Comparison of ENCODE assay signal across 1 cellular context in the genomic region with DNA sequence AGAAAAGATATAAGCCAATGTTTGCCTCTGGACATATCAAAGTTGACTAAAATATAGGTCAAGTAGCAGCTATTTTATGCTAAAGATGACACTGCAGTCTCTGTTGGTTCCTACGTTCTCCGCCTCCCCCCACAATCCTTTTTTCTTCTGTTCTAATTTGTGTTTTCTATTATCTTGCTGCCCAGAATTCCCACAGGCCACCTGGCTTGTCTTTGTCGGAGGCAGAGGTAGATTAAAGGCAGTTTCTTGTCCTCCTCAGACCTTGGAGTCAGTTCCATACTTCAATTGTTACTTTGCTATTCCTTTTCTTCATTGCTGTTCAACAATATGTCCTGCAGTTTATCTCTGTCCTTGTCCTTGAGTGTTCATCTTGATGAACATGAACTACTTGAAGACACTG.
A peak's percentile ranks its signal among the peaks of the same experiment; 100 is the strongest.
TF ChIP-seq lines count a peak whose summit lies in the region.

No MANE protein-coding gene starts in this region.

TF ChIP-seq in K562, 482 proteins besides CTCF, POLR2A, EP300 and RAD21 (continued from another document):
- TF ChIP-seq LEF1 (IDR thresholded peaks at IDR 0.05) (peak; percentile 30; the same call in 1 of the 2 replicates), MAZ (CRISPR knock-in tag; conservative IDR thresholded peaks at IDR 0.05 in 1 of 2, IDR thresholded peaks at IDR 0.05 in 1 of 2) (no peak), NFXL1 (CRISPR knock-in tag; IDR thresholded peaks at IDR 0.05) (no peak), C11orf30 (IDR thresholded peaks at IDR 0.05; ENCODE audit: low read depth) (peak; percentile 44; the same call in 1 of the 2 replicates), NFE2 (IDR thresholded peaks at IDR 0.05; ENCODE audit: low read depth) (peak; percentile 51), CBX1 (IDR thresholded peaks at IDR 0.05; ENCODE audit: low read depth) (no peak), ZFP30 (CRISPR knock-in tag; IDR thresholded peaks at IDR 0.05; ENCODE audit: borderline replicate concordance) (no peak), CBFA2T3 (IDR thresholded peaks at IDR 0.05) (peak; percentile 57; the same call in 1 of the 2 replicates), ARID1B (IDR thresholded peaks at IDR 0.05) (peak; percentile 29; the same call in 1 of the 2 replicates), MIER1 (IDR thresholded peaks at IDR 0.05; ENCODE audit: low read depth) (0 out of 2 replicates have a peak, but pooled peaks have one; percentile 36), JUND (IDR thresholded peaks at IDR 0.05; ENCODE audit: borderline replicate concordance, low read depth, low read length) (no peak), JUND (tag; IDR thresholded peaks at IDR 0.05; ENCODE audit: borderline replicate concordance, low read depth, low read length) (no peak), HDAC1 (IDR thresholded peaks at IDR 0.05) (no peak), NCOR1 (IDR thresholded peaks at IDR 0.05) (peak; percentile 14; the same call in 1 of the 2 replicates), BHLHE40 (IDR thresholded peaks at IDR 0.05; ENCODE audit: low read length) (no peak), SOX6 (IDR thresholded peaks at IDR 0.05) (peak; percentile 25; the same call in 1 of the 2 replicates), SMARCE1 (IDR thresholded peaks at IDR 0.05) (peak; percentile 28; the same call in 1 of the 2 replicates), ARNT (IDR thresholded peaks at IDR 0.05) (no peak), DPF2 (IDR thresholded peaks at IDR 0.05) (peak; percentile 47; the same call in 1 of the 2 replicates), CTBP1 (IDR thresholded peaks at IDR 0.05; ENCODE audit: borderline replicate concordance) (no peak), ZNF316 (IDR thresholded peaks at IDR 0.05) (0 out of 2 replicates have a peak, but pooled peaks have one; percentile 28)
- TF ChIP-seq, protein P1, sequence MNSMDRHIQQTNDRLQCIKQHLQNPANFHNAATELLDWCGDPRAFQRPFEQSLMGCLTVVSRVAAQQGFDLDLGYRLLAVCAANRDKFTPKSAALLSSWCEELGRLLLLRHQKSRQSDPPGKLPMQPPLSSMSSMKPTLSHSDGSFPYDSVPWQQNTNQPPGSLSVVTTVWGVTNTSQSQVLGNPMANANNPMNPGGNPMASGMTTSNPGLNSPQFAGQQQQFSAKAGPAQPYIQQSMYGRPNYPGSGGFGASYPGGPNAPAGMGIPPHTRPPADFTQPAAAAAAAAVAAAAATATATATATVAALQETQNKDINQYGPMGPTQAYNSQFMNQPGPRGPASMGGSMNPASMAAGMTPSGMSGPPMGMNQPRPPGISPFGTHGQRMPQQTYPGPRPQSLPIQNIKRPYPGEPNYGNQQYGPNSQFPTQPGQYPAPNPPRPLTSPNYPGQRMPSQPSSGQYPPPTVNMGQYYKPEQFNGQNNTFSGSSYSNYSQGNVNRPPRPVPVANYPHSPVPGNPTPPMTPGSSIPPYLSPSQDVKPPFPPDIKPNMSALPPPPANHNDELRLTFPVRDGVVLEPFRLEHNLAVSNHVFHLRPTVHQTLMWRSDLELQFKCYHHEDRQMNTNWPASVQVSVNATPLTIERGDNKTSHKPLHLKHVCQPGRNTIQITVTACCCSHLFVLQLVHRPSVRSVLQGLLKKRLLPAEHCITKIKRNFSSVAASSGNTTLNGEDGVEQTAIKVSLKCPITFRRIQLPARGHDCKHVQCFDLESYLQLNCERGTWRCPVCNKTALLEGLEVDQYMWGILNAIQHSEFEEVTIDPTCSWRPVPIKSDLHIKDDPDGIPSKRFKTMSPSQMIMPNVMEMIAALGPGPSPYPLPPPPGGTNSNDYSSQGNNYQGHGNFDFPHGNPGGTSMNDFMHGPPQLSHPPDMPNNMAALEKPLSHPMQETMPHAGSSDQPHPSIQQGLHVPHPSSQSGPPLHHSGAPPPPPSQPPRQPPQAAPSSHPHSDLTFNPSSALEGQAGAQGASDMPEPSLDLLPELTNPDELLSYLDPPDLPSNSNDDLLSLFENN (IDR thresholded peaks at IDR 0.05; ENCODE audit: low read depth in 2 of 2, low read length in 2 of 2): no peak
- TF ChIP-seq, protein P2, sequence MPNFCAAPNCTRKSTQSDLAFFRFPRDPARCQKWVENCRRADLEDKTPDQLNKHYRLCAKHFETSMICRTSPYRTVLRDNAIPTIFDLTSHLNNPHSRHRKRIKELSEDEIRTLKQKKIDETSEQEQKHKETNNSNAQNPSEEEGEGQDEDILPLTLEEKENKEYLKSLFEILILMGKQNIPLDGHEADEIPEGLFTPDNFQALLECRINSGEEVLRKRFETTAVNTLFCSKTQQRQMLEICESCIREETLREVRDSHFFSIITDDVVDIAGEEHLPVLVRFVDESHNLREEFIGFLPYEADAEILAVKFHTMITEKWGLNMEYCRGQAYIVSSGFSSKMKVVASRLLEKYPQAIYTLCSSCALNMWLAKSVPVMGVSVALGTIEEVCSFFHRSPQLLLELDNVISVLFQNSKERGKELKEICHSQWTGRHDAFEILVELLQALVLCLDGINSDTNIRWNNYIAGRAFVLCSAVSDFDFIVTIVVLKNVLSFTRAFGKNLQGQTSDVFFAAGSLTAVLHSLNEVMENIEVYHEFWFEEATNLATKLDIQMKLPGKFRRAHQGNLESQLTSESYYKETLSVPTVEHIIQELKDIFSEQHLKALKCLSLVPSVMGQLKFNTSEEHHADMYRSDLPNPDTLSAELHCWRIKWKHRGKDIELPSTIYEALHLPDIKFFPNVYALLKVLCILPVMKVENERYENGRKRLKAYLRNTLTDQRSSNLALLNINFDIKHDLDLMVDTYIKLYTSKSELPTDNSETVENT (CRISPR knock-in tag; IDR thresholded peaks at IDR 0.05): no peak
- TF ChIP-seq, protein P3, sequence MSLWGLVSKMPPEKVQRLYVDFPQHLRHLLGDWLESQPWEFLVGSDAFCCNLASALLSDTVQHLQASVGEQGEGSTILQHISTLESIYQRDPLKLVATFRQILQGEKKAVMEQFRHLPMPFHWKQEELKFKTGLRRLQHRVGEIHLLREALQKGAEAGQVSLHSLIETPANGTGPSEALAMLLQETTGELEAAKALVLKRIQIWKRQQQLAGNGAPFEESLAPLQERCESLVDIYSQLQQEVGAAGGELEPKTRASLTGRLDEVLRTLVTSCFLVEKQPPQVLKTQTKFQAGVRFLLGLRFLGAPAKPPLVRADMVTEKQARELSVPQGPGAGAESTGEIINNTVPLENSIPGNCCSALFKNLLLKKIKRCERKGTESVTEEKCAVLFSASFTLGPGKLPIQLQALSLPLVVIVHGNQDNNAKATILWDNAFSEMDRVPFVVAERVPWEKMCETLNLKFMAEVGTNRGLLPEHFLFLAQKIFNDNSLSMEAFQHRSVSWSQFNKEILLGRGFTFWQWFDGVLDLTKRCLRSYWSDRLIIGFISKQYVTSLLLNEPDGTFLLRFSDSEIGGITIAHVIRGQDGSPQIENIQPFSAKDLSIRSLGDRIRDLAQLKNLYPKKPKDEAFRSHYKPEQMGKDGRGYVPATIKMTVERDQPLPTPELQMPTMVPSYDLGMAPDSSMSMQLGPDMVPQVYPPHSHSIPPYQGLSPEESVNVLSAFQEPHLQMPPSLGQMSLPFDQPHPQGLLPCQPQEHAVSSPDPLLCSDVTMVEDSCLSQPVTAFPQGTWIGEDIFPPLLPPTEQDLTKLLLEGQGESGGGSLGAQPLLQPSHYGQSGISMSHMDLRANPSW (CRISPR knock-in tag; IDR thresholded peaks at IDR 0.05): no peak
- TF ChIP-seq, protein P4, sequence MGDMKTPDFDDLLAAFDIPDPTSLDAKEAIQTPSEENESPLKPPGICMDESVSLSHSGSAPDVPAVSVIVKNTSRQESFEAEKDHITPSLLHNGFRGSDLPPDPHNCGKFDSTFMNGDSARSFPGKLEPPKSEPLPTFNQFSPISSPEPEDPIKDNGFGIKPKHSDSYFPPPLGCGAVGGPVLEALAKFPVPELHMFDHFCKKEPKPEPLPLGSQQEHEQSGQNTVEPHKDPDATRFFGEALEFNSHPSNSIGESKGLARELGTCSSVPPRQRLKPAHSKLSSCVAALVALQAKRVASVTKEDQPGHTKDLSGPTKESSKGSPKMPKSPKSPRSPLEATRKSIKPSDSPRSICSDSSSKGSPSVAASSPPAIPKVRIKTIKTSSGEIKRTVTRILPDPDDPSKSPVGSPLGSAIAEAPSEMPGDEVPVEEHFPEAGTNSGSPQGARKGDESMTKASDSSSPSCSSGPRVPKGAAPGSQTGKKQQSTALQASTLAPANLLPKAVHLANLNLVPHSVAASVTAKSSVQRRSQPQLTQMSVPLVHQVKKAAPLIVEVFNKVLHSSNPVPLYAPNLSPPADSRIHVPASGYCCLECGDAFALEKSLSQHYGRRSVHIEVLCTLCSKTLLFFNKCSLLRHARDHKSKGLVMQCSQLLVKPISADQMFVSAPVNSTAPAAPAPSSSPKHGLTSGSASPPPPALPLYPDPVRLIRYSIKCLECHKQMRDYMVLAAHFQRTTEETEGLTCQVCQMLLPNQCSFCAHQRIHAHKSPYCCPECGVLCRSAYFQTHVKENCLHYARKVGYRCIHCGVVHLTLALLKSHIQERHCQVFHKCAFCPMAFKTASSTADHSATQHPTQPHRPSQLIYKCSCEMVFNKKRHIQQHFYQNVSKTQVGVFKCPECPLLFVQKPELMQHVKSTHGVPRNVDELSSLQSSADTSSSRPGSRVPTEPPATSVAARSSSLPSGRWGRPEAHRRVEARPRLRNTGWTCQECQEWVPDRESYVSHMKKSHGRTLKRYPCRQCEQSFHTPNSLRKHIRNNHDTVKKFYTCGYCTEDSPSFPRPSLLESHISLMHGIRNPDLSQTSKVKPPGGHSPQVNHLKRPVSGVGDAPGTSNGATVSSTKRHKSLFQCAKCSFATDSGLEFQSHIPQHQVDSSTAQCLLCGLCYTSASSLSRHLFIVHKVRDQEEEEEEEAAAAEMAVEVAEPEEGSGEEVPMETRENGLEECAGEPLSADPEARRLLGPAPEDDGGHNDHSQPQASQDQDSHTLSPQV (IDR thresholded peaks at IDR 0.05): peak; percentile 71
TF ChIP-seq in K562: peak in this region for 13.
